8 cellular contexts compared by ENCODE assay signal in genomic region chr18:22933206-22933957, GRCh38. TPM values are rescaled to one million over a fixed set of nuclear protein-coding genes. Genes with fewer than 3 reads are reported as not detected.
DNase-seq lines count a peak whose midpoint lies in the region; ATAC-seq, FAIRE-seq and TF ChIP-seq lines count a peak whose summit lies in the region.

TSS of gene RBBP8 (plus strand) at chr18:22933328. CDS start at chr18:22936852, 3,524 bp downstream.

- peak; percentile 78 for ATAC-seq in GM21447 (IDR thresholded peaks at IDR 0.05; ENCODE audit: unreplicated experiment)
- peak; percentile 95 for ATAC-seq in mucosa of descending colon

- under 1% methylated on average over 81 of the region's 81 CpGs for WGBS in HUES64

- FAIRE-seq in D721Med (lab: Jason Lieb, UNC) = no peak

- H3K27me3 ChIP-seq in HUES64 (ENCODE audit: insufficient read depth, low read length) = no peaks in the 10 kb centered on the region

- H3K4me3 ChIP-seq in HUES64 (ENCODE audit: low read length) = peak within 1 kb of the TSS; percentile 75
- H3K4me3 ChIP-seq in epithelial cell of esophagus (ENCODE audit: low read length) = peak within 1 kb of the TSS; percentile 87
- H3K4me3 ChIP-seq in mucosa of descending colon = peak within 1 kb of the TSS; percentile 54

- intact Hi-C loops in mucosa of descending colon (cut with DNase I, micrococcal nuclease) = no loop called here

- no peak for TF ChIP-seq CTCF in D721Med (IDR thresholded peaks at IDR 0.05; ENCODE audit: insufficient read depth, missing control alignments)
- no peak for TF ChIP-seq CTCF in epithelial cell of esophagus (IDR thresholded peaks at IDR 0.05; ENCODE audit: insufficient read depth, low read depth, low read length, missing control alignments)
- no peak for TF ChIP-seq CTCF in mucosa of descending colon (IDR thresholded peaks at IDR 0.05)

- H3K9me3 ChIP-seq in HUES64 (ENCODE audit: insufficient read depth, low read depth, low read length) = no peaks in the 10 kb centered on the region
- no peaks in the 10 kb centered on the region for H3K9me3 ChIP-seq in mucosa of descending colon

- H3K27ac ChIP-seq in HUES64 (ENCODE audit: low read depth, low read length) = peak within 1 kb of the TSS; percentile 95

- H3K36me3 ChIP-seq in HUES64 (ENCODE audit: insufficient read depth, low read length) (peaks cover 24% of the 10 kb centered on the region), mucosa of descending colon (ENCODE audit: low read depth) (no peaks in the 10 kb centered on the region)

- peaks cover 24% of the 10 kb centered on the region for H3K4me1 ChIP-seq in HUES64 (ENCODE audit: insufficient read depth, low read length)
- no peaks in the 10 kb centered on the region for H3K4me1 ChIP-seq in mucosa of descending colon (ENCODE audit: low read depth)

- DNase-seq in D721Med (ENCODE audit: insufficient read length, low spot score) (peak; percentile 47), OCI-M1 (lab: John Stamatoyannopoulos, UW) (peak; percentile 94), activated T-cell treated with anti-CD3 and anti-CD28 coated beads for 4 hours (peak; percentile 71), epithelial cell of esophagus (ENCODE audit: low read depth) (peak; percentile 75), mucosa of descending colon (peak; percentile 89 to 90 (median 89))
- peak; percentile 79 for DNase-seq in stimulated activated CD8-positive, alpha-beta memory T cell treated with anti-CD3 and anti-CD28 coated beads, Interleukin-4, amount 100 ng/mL, for 24 hours (ENCODE audit: low read depth)

- peak within 1 kb of the TSS; percentile 96 for H3K9ac ChIP-seq in HUES64 (ENCODE audit: low read depth, low read length)

RNA-seq across cellular contexts. Expression of gene RBBP8, which starts in this region (rescaled TPM):
- 64.0 TPM for polyA plus RNA-seq in HUES64 (2013, experiment 1 of 2)
- 53.8 TPM for polyA plus RNA-seq in HUES64 (2013, experiment 2 of 2)
- 10 to 100 TPM; 18.5 to 21.4 (median 20.1) TPM for total RNA-seq in mucosa of descending colon

Comparison
In these comparisons a context has a peak if more than half of its experiments do, and no peak if none do; other contexts are left out.
1. Peak in every context shown above with its lines: DNase-seq, ATAC-seq, H3K4me3 ChIP-seq and H3K27ac ChIP-seq.